10 cellular contexts compared by ENCODE assay signal in the genomic region with DNA sequence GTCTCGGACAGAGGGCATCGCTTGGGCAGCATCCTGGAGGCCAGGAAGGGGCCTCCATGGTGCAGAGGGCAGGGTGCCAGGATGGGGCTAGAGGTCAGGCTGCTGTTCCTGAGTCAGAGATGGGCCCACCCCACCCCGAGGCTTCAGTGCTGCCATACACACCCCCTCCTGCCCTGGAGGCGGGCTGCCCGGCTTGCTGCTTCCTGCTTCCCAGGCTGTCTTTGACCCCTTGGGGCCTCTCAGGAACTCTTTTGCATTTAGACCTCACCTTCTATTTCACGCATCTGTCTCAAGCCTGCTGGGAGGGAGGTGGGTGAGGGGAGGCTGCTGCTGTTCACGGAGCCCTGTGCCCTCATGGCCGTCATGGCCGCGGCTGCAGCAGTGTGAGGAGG. TPM values are rescaled to one million over a fixed set of nuclear protein-coding genes. Genes with fewer than 3 reads are reported as not detected.
DNase-seq lines count a peak whose midpoint lies in the region; ATAC-seq and TF ChIP-seq lines count a peak whose summit lies in the region.
"Had no signal": no experiment of that assay in that cellular context is flagged by ENCODE, and none has a peak within 500 bp of the region (broad histone marks: within the 10 kb centered on the region; RNA-seq: fewer than 3 reads in every experiment).

No MANE protein-coding gene starts in this region.

- no peaks in the 10 kb centered on the region for H3K79me2 ChIP-seq in PC-3 (ENCODE audit: low read length)

- H3K4me3 Mint-ChIP-seq in activated T-helper 2 cell treated with anti-CD3 and anti-CD28 coated beads, Interferon-gamma antibody, Interleukin-2, Interleukin-4, amounts not matched to agents 10 μg/mL and 5 μg/mL and 100 μg/mL, durations not matched to agents 14 hours and 24 hours and 36 hours (ENCODE audit: low read depth): peak overlapping the region; percentile 80

- no peaks in the 10 kb centered on the region for H3F3A ChIP-seq in PC-3 (ENCODE audit: low read length, unreplicated experiment)

- peaks cover 0 to 13% (median 3%) of the 10 kb centered on the region in 4 donors for H3K4me1 ChIP-seq in right lobe of liver
- no peaks in the 10 kb centered on the region for H3K4me1 ChIP-seq in aorta (ENCODE audit: control insufficient read depth in 1 of 2, insufficient read depth in 2 of 2, low read length in 2 of 2)
- peaks cover 12% of the 10 kb centered on the region; the same call in 1 of the 2 replicates for H3K4me1 ChIP-seq in PC-3 (ENCODE audit: insufficient read depth, low read length)

- H3K36me3 ChIP-seq in right lobe of liver (no peaks in the 10 kb centered on the region), aorta (ENCODE audit: control insufficient read depth in 1 of 2, insufficient read depth in 2 of 2, low read length in 1 of 2) (no peaks in the 10 kb centered on the region), PC-3 (ENCODE audit: low read depth, low read length) (no peaks in the 10 kb centered on the region), H7 (replicated peaks; ENCODE audit: control insufficient read depth, insufficient read depth, low read length) (no peaks in the 10 kb centered on the region)

- no peaks in the 10 kb centered on the region for H3K9me3 Mint-ChIP-seq in activated T-helper 2 cell treated with anti-CD3 and anti-CD28 coated beads, Interferon-gamma antibody, Interleukin-2, Interleukin-4, amounts not matched to agents 10 μg/mL and 5 μg/mL and 100 μg/mL, durations not matched to agents 14 hours and 24 hours and 36 hours

- H3K9me3 ChIP-seq in right lobe of liver (no peaks in the 10 kb centered on the region), aorta (ENCODE audit: control insufficient read depth, low read length) (no peaks in the 10 kb centered on the region), PC-3 (ENCODE audit: low read length) (no peaks in the 10 kb centered on the region)
- H3K9me3 ChIP-seq: BE2C had no signal

- POLR2A ChIA-PET in PC-3 (lab: Charles Lee; ENCODE audit: unreplicated experiment): no interaction called here

- H2AFZ ChIP-seq in PC-3 (ENCODE audit: low read length): no peak overlapping the region

- no peak overlapping the region for H3K4me2 ChIP-seq in PC-3 (ENCODE audit: low read length)

- peak overlapping the region; percentile 89 for H3K27ac Mint-ChIP-seq in activated T-helper 2 cell treated with anti-CD3 and anti-CD28 coated beads, Interferon-gamma antibody, Interleukin-2, Interleukin-4, amounts not matched to agents 10 μg/mL and 5 μg/mL and 100 μg/mL, durations not matched to agents 14 hours and 24 hours and 36 hours

- 42% methylated on average over 4 of the region's 10 CpGs for whole genome bisulfite sequencing in right lobe of liver (ENCODE audit: insufficient coverage, low coverage, low lambda C conversion rate, missing lambda C conversion rate)
- 81 to 89% methylated on average over 10 of the region's 10 CpGs for WGBS in aorta, 2 donors

- no peak overlapping the region for H3K9ac ChIP-seq in PC-3 (ENCODE audit: low read length)

- H4K20me1 ChIP-seq in PC-3 (ENCODE audit: low read length): no peaks in the 10 kb centered on the region

- TF ChIP-seq POLR2A in right lobe of liver (IDR thresholded peaks at IDR 0.05): no peak

- intact Hi-C loops in activated T-helper 2 cell treated with anti-CD3 and anti-CD28 coated beads, Interferon-gamma antibody, Interleukin-2, Interleukin-4, amounts not matched to agents 10 μg/mL and 5 μg/mL and 100 μg/mL, durations not matched to agents 14 hours and 24 hours and 36 hours (cut with micrococcal nuclease): loop anchor here (1.0 to 5.0 kb wide), 4 partner anchors 9 to 61 kb away; no protein-coding TSS in a partner anchor
- intact Hi-C loops in right lobe of liver (cut with DNase I) (no loop called here), aorta (cut with DNase I) (no loop called here), PC-3 (cut with micrococcal nuclease) (no loop called here)

- TF ChIP-seq CTCF in right lobe of liver (IDR thresholded peaks at IDR 0.05): no peak
- no peak for TF ChIP-seq CTCF in PC-3 (conservative IDR thresholded peaks at IDR 0.05; ENCODE audit: low read depth, low read length)

- H3K27me3 ChIP-seq in right lobe of liver (no peaks in the 10 kb centered on the region), aorta (ENCODE audit: control insufficient read depth in 1 of 2, insufficient read depth in 2 of 2, low read length in 1 of 2) (no peaks in the 10 kb centered on the region), PC-3 (ENCODE audit: low read length) (no peaks in the 10 kb centered on the region), H7 (ENCODE audit: control insufficient read depth, insufficient read depth, low read length) (no peaks in the 10 kb centered on the region)
- H3K27me3 ChIP-seq: BE2C had no signal

- H3K4me1 Mint-ChIP-seq in activated T-helper 2 cell treated with anti-CD3 and anti-CD28 coated beads, Interferon-gamma antibody, Interleukin-2, Interleukin-4, amounts not matched to agents 10 μg/mL and 5 μg/mL and 100 μg/mL, durations not matched to agents 14 hours and 24 hours and 36 hours (ENCODE audit: low read depth): peaks cover 27% of the 10 kb centered on the region

- BruUV-seq in PC-3 (replicated peaks; lab: Mats Ljungman, UMichigan): no TSS peak

- H3K27ac ChIP-seq in right lobe of liver (no peak overlapping the region), aorta (ENCODE audit: low read depth in 1 of 2, low read length in 2 of 2) (no peak overlapping the region), PC-3 (ENCODE audit: low read length) (no peak overlapping the region)

- H3K27me3 Mint-ChIP-seq in activated T-helper 2 cell treated with anti-CD3 and anti-CD28 coated beads, Interferon-gamma antibody, Interleukin-2, Interleukin-4, amounts not matched to agents 10 μg/mL and 5 μg/mL and 100 μg/mL, durations not matched to agents 14 hours and 24 hours and 36 hours (ENCODE audit: low read depth): no peaks in the 10 kb centered on the region

- no peaks in the 10 kb centered on the region for H3K36me3 Mint-ChIP-seq in activated T-helper 2 cell treated with anti-CD3 and anti-CD28 coated beads, Interferon-gamma antibody, Interleukin-2, Interleukin-4, amounts not matched to agents 10 μg/mL and 5 μg/mL and 100 μg/mL, durations not matched to agents 14 hours and 24 hours and 36 hours (ENCODE audit: low read depth)

- peak; percentile 32 for DNase-seq in stimulated activated naive CD4-positive, alpha-beta T cell treated with Interleukin-2 at 50 U/mL for 16 hours (lab: John Stamatoyannopoulos, UW)
- no peak for DNase-seq in stimulated activated naive CD4-positive, alpha-beta T cell (lab: John Stamatoyannopoulos, UW)
- DNase-seq in activated T-helper 2 cell treated with anti-CD3 and anti-CD28 coated beads, Interferon-gamma antibody, Interleukin-2, Interleukin-4, amounts not matched to agents 10 μg/mL and 5 μg/mL and 100 μg/mL, durations not matched to agents 14 hours and 24 hours and 36 hours (ENCODE audit: low spot score): peak; percentile 12
- peak in 1 of 3 donors; percentile 47 for DNase-seq in right lobe of liver
- DNase-seq in aorta: peak in 1 of 2 donors; percentile 78
- DNase-seq in NCI-H748 (lab: John Stamatoyannopoulos, UW; ENCODE audit: unreplicated experiment): no peak
- no peak for DNase-seq in PC-3
- DNase-seq in H7: no peak
- DNase-seq: BE2C, NCI-H2029 had no signal

- CTCF ChIA-PET in PC-3 (lab: Charles Lee): no interaction called here

- H3K9me2 ChIP-seq in PC-3 (replicated peaks; ENCODE audit: low read length): no peaks in the 10 kb centered on the region

- H3K4me3 ChIP-seq in right lobe of liver (no peak overlapping the region), aorta (ENCODE audit: low read length in 2 of 2) (no peak overlapping the region), PC-3 (ENCODE audit: low read length) (no peak overlapping the region), H7 (ENCODE audit: insufficient read depth, low read depth, low read length) (no peak overlapping the region)

- peak in 3 of 4 donors; percentile 5 to 29 (median 6) for ATAC-seq in right lobe of liver
- peak; percentile 53 for ATAC-seq in aorta (ENCODE audit: low FRiP score)
- ATAC-seq in PC-3: no peak

RNA-seq across cellular contexts. Expression of a gene that starts 6.6 kb away (rescaled TPM):
- total RNA-seq in activated T-helper 2 cell treated with anti-CD3 and anti-CD28 coated beads, Interferon-gamma antibody, Interleukin-2, Interleukin-4, amounts not matched to agents 10 μg/mL and 5 μg/mL and 100 μg/mL, durations not matched to agents 14 hours and 24 hours and 36 hours: 90.8 and 91.6 TPM in 2 replicates
- 10 to 100 TPM; 29.7 to 72.0 (median 34.8) TPM for total RNA-seq in right lobe of liver
- 10 to 100 TPM; 15.6 to 37.1 TPM for total RNA-seq in aorta
- polyA plus RNA-seq in aorta: 1 to 10 TPM; 5.5 to 6.8 TPM
- total RNA-seq in PC-3 (2014; rRNA removed): 18.9 and 25.3 TPM in 2 replicates
- 17.1 and 18.9 TPM in 2 replicates for total RNA-seq in H7 (2014; rRNA removed; shearing (Covaris generic))

Comparison
In these comparisons a context has a peak if more than half of its experiments do, and no peak if none do; other contexts are left out.
1. DNase-seq: peak in stimulated activated naive CD4-positive, alpha-beta T cell treated with Interleukin-2 at 50 U/mL for 16 hours (single experiment) and activated T-helper 2 cell treated with anti-CD3 and anti-CD28 coated beads, Interferon-gamma antibody, Interleukin-2, Interleukin-4, amounts not matched to agents 10 μg/mL and 5 μg/mL and 100 μg/mL, durations not matched to agents 14 hours and 24 hours and 36 hours (single experiment); none in stimulated activated naive CD4-positive, alpha-beta T cell (0 of 6), NCI-H748 (single experiment), PC-3 (single experiment) and H7 (single experiment).